Comparison of ENCODE assay signal across 17 cellular contexts in genomic region chr6:16064687-16065086, GRCh38.
DNase-seq lines count a peak whose midpoint lies in the region; ATAC-seq lines count a peak whose summit lies in the region.
"Had no signal": no experiment of that assay in that cellular context is flagged by ENCODE, and none has a peak within 500 bp of the region (broad histone marks: within the 10 kb centered on the region; RNA-seq: fewer than 3 reads in every experiment).

No MANE protein-coding gene starts in this region.

- no peak overlapping the region for H3K27ac Mint-ChIP-seq in naive thymus-derived CD8-positive, alpha-beta T cell
- H3K27ac Mint-ChIP-seq: activated CD4-positive, alpha-beta memory T cell treated with anti-CD3 and anti-CD28 coated beads for 36 hours; activated T-helper 2 cell treated with anti-CD3 and anti-CD28 coated beads, Interferon-gamma antibody, Interleukin-2, Interleukin-4, amounts not matched to agents 10 μg/mL and 5 μg/mL and 100 μg/mL, durations not matched to agents 14 hours and 24 hours and 36 hours had no signal

- no peak overlapping the region for H3K4me3 Mint-ChIP-seq in naive thymus-derived CD8-positive, alpha-beta T cell
- H3K4me3 Mint-ChIP-seq: activated CD4-positive, alpha-beta memory T cell treated with anti-CD3 and anti-CD28 coated beads for 36 hours had no signal

- H3K27me3 Mint-ChIP-seq in naive thymus-derived CD8-positive, alpha-beta T cell, result peaks cover 3 to 10% (median 8%) of the 10 kb centered on the region in 5 donors

- H3K4me1 Mint-ChIP-seq in naive thymus-derived CD8-positive, alpha-beta T cell, result peaks cover 0 to 4% (median 3%) of the 10 kb centered on the region in 4 donors

- H3K9me3 Mint-ChIP-seq in naive thymus-derived CD8-positive, alpha-beta T cell, result no peaks in the 10 kb centered on the region
- H3K9me3 Mint-ChIP-seq: activated CD4-positive, alpha-beta memory T cell treated with anti-CD3 and anti-CD28 coated beads for 36 hours; activated T-helper 2 cell treated with anti-CD3 and anti-CD28 coated beads, Interferon-gamma antibody, Interleukin-2, Interleukin-4, amounts not matched to agents 10 μg/mL and 5 μg/mL and 100 μg/mL, durations not matched to agents 14 hours and 24 hours and 36 hours had no signal

- no peak for ATAC-seq in GM21619 (IDR thresholded peaks at IDR 0.05; ENCODE audit: unreplicated experiment)
- no peak for ATAC-seq in naive thymus-derived CD8-positive, alpha-beta T cell
- ATAC-seq: GM12878 had no signal

- no peaks in the 10 kb centered on the region for H3K36me3 Mint-ChIP-seq in naive thymus-derived CD8-positive, alpha-beta T cell
- H3K36me3 Mint-ChIP-seq: activated CD4-positive, alpha-beta memory T cell treated with anti-CD3 and anti-CD28 coated beads for 36 hours had no signal

- POLR2A ChIA-PET in naive thymus-derived CD8-positive, alpha-beta T cell (lab: Charles Lee), result no interaction called here

- DNase-seq in NCI-H2107 treated with DMSO at 0.1 percent for 48 hours (lab: John Stamatoyannopoulos, UW; ENCODE audit: unreplicated experiment) (peak; percentile 43), NCI-H2107 (lab: John Stamatoyannopoulos, UW) (no peak), NCI-H748 (lab: John Stamatoyannopoulos, UW; ENCODE audit: unreplicated experiment) (peak; percentile 99), iPS DF 19.7 (ENCODE audit: low read depth, low spot score) (peak; percentile 69), MV-4-11 (lab: John Stamatoyannopoulos, UW) (no peak), cortex of kidney (lab: John Stamatoyannopoulos, UW) (no peak)
- DNase-seq in naive thymus-derived CD8-positive, alpha-beta T cell, result no peak
- DNase-seq: activated CD4-positive, alpha-beta memory T cell treated with anti-CD3 and anti-CD28 coated beads for 36 hours; effector CD4-positive, alpha-beta T cell; MG63; OCI-M1; ovary; T-helper 1 cell; thyroid gland had no signal

Comparison
In these comparisons a context has a peak if more than half of its experiments do, and no peak if none do; other contexts are left out.
1. DNase-seq: peak in NCI-H2107 treated with DMSO at 0.1 percent for 48 hours (single experiment), NCI-H748 (single experiment) and iPS DF 19.7 (single experiment); none in NCI-H2107 (single experiment), MV-4-11 (single experiment), naive thymus-derived CD8-positive, alpha-beta T cell (0 of 10) and cortex of kidney (single experiment).